8 cellular contexts compared by ENCODE assay signal in the genomic region with DNA sequence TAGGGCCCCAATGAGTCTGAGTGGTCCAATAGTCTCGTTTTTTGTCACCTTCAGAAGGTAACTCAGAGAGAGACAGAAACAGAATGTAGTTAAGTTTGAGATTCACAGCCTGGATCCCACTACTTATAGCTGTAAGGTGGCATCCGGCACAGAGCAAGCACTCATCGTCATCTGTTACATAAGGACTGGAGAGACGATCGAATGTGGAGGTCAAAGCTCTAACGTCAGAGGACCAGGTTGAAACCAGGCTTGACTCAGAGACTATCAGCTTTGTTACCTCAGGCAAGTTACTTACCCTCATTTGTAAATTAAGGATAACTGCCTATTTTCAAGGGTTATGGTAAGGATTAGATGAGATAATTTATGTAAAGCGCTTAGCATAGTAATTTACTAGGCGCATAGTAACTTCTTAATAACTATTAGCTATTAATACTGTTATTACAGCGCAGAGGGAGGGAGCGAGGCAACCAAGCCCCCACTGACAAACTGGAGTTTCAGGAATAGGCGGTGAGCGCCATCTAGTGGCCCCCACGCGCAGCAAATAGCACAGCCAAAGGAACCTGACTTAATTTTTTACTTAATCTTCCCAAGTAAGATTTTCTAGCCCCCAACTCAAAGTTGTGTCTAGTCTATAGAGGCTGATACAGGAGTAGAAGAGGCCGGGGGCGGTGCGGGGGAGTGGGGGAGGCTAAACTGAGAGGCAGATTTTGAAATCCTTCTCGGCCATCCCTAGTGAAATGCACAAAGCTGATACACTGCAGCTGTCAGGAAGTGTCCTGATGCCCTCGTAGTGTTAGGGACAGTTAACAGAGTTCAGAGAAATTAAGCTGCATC.
A peak's percentile ranks its signal among the peaks of the same experiment; 100 is the strongest.
DNase-seq lines count a peak whose midpoint lies in the region; ATAC-seq lines count a peak whose summit lies in the region.

No MANE protein-coding gene starts in this region.

- peak; percentile 40 for DNase-seq in CD1c-positive myeloid dendritic cell (ENCODE audit: extremely low spot score)
- DNase-seq in RPMI8226, result peak; percentile 40
- peak; percentile 10 for DNase-seq in amniotic epithelial cell (ENCODE audit: low read depth)
- DNase-seq in hypothalamus (lab: John Stamatoyannopoulos, UW), result peak in 27 of 51 donors; percentile 3 to 55 (median 19)
- DNase-seq in stimulated activated CD4-positive, alpha-beta T cell treated with anti-CD3 and anti-CD28 coated beads, Interleukin-12 subunit alpha, Interleukin-12 subunit beta, amount 100 ng/mL, for 4 hours, result peak; percentile 46
- DNase-seq in NCI-H1436 (lab: John Stamatoyannopoulos, UW), result no peak

- peak; percentile 59 for ATAC-seq in GM18873 (IDR thresholded peaks at IDR 0.05; ENCODE audit: low FRiP score, unreplicated experiment)
- peak; percentile 72 for ATAC-seq in HG03378 (IDR thresholded peaks at IDR 0.05; ENCODE audit: unreplicated experiment)
